In the genomic region with DNA sequence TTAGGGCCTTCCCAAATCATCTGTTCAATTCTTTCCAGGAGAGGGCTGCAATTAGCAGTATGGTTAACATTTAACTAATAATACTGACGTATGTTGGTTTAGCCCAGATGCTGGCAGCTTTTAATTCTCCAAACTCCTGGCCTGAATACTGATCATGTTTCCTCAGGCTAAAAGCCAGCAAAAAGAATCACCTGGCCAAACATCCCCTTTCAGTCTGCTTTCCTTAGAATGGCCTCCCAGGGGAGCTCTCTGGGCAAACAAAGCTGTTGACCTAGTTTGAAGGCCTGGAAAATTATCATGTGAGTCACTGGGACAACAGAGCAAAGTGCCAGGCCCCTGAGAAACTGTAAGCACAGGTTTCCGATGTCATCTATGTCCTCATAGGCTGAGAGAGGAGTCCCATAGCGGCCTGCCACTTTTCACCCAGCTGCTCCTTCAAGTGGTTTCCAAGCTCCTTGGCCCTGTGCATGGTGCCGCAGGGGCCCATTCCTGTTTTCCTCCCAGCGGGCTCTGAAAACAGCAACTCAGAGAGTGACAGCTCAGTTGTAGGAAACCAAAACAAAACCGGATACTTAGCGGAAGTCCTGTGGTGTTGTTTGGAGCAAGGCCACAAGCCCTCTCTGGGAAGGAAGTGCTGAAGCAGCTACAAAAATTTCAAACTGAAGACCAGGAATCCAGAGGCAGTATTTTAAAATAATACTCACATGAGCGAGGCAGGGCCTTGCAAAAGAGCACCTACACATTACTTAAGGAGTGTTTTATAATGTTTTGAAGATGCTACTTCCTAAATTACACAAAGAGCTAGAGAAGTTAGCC, we compare ENCODE assay signal across 8 cellular contexts. TPM values are rescaled to one million over a fixed set of nuclear protein-coding genes. Genes with fewer than 3 reads are reported as not detected.
A peak's percentile ranks its signal among the peaks of the same experiment; 100 is the strongest.
DNase-seq lines count a peak whose midpoint lies in the region; ATAC-seq and TF ChIP-seq lines count a peak whose summit lies in the region.

No MANE protein-coding gene starts in this region.

- H3K4me3 Mint-ChIP-seq in immature natural killer cell: peak overlapping the region; percentile 80 to 89 (median 84)

- CTCF ChIA-PET in AG04449 (lab: Yijun Ruan, JAX): interaction anchor here (0.6 to 2.2 kb wide), 10 partner anchors 9 to 222 kb away, joined by 3 to 9 read pairs (median 4); partner anchors contain the start of gene INTS14

- H3K4me2 ChIP-seq in skeletal muscle satellite cell (ENCODE audit: low read length): peak overlapping the region; percentile 78

- H3K36me3 ChIP-seq in skeletal muscle satellite cell (ENCODE audit: insufficient read depth, low read length): no peaks in the 10 kb centered on the region

- no peaks in the 10 kb centered on the region for H3K9me3 Mint-ChIP-seq in immature natural killer cell

- no peak for ATAC-seq in GM21360 (IDR thresholded peaks at IDR 0.05; ENCODE audit: unreplicated experiment)

- POLR2A ChIA-PET in AG04449 (lab: Yijun Ruan, JAX): interaction anchor here (0.6 to 2.0 kb wide), 2 partner anchors 37 to 835 kb away, joined by 3 to 8 read pairs; partner anchors contain the start of gene RAB11A

- peaks cover 54 to 59% of the 10 kb centered on the region in 2 donors for H3K4me1 Mint-ChIP-seq in immature natural killer cell

- peaks cover 22% of the 10 kb centered on the region for H3K4me1 ChIP-seq in skeletal muscle satellite cell (ENCODE audit: control insufficient read depth, insufficient read depth, low read length)

- TF ChIP-seq CTCF in AG04449 (IDR thresholded peaks at IDR 0.05; ENCODE audit: insufficient read depth, low read length, missing control alignments): no peak
- TF ChIP-seq CTCF in WI38 (IDR thresholded peaks at IDR 0.05; ENCODE audit: low read depth, low read length): 0 out of 2 replicates have a peak, but pooled peaks have one; percentile 21

- H3K9ac ChIP-seq in skeletal muscle satellite cell (ENCODE audit: low read depth, low read length): peak overlapping the region; percentile 31

- H3K27me3 Mint-ChIP-seq in immature natural killer cell (ENCODE audit: low read depth in 3 of 3): no peaks in the 10 kb centered on the region

- H3K27ac Mint-ChIP-seq in immature natural killer cell: peak overlapping the region; percentile 93 to 100 (median 98)

- H3K36me3 Mint-ChIP-seq in immature natural killer cell: no peaks in the 10 kb centered on the region

- peak overlapping the region; percentile 30 for H3K4me3 ChIP-seq in AG04449 (ENCODE audit: low read depth, low read length)
- peak overlapping the region; percentile 51 for H3K4me3 ChIP-seq in WI38 (ENCODE audit: low read depth, low read length)
- H3K4me3 ChIP-seq in skeletal muscle satellite cell (ENCODE audit: low read length): peak overlapping the region; percentile 51

- no peaks in the 10 kb centered on the region for H3K27me3 ChIP-seq in skeletal muscle satellite cell (ENCODE audit: control insufficient read depth, insufficient read depth, low read length)

- DNase-seq in AG04449 (ENCODE audit: low read depth, low spot score) (peak; percentile 77), H4 (ENCODE audit: low spot score) (peak; percentile 98), NCI-H2171 treated with DMSO at 0.1 percent for 48 hours (lab: John Stamatoyannopoulos, UW) (peak; percentile 100), cerebellar cortex (ENCODE audit: low spot score) (peak; percentile 94), immature natural killer cell (peak; percentile 69 to 73 (median 71))

- no peaks in the 10 kb centered on the region for H3K9me3 ChIP-seq in skeletal muscle satellite cell (replicated peaks; ENCODE audit: low read length)

RNA-seq across cellular contexts. Expression of gene RAB11A, which starts 36.5 kb away (rescaled TPM):
- total RNA-seq in H4 (2014; rRNA removed; shearing (Covaris generic)): 237 and 253 TPM in 2 replicates
- polyA plus RNA-seq in immature natural killer cell: 100 to 1,000 TPM; 178 to 238 (median 228) TPM
- 139 and 140 TPM in 2 replicates for total RNA-seq in skeletal muscle satellite cell (2012; rRNA removed)

RNA-seq across cellular contexts. Expression of gene DENND4A, which starts 40.7 kb away (rescaled TPM):
- total RNA-seq in H4 (2014; rRNA removed; shearing (Covaris generic)): 5.4 and 7.2 TPM in 2 replicates
- 10 to 100 TPM in 1 of 3 donors, 1 to 10 TPM in 2; 6.4 to 18.9 (median 6.5) TPM for polyA plus RNA-seq in immature natural killer cell
- 15.5 and 19.3 TPM in 2 replicates for total RNA-seq in skeletal muscle satellite cell (2012; rRNA removed)
